ENCODE assay signal across 2 cellular contexts in the genomic region with DNA sequence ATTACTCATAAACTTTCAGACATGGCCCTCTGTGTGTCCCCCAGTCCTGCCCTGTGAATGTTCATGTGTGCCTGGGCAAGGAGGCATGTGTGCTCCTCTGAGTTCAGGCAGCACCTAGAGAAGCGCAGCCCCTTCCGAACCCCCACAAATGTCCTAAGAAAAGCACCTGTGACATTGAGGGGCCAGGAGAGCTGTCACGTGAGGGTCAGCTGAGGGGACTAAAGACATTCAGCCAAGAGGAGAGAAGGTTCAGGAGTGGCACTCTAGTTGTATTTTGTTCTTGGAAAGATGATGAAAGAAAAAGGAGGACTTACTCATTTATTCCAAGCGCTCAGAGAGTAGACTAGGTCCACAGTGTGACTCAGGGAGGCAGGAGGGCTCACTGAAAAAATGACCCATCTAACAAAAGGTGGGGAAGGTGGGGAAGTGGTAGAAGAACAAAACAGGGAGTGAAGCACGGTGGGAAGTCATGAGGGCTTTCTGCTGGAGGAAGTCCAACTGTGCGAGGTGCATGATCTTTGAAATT.
A peak's percentile ranks its signal among the peaks of the same experiment; 100 is the strongest.
TF ChIP-seq lines count a peak whose summit lies in the region.

No MANE protein-coding gene starts in this region.

TF ChIP-seq in GM23338, 12 proteins besides CTCF, POLR2A, EP300 and RAD21:
- no peak for TF ChIP-seq JUNB (IDR thresholded peaks at IDR 0.05; ENCODE audit: unreplicated experiment)
- no peak for TF ChIP-seq POLR2AphosphoS5 (IDR thresholded peaks at IDR 0.05; ENCODE audit: low read depth)
- TF ChIP-seq EZH2phosphoT487 (IDR thresholded peaks at IDR 0.05; ENCODE audit: unreplicated experiment) = no peak
TF ChIP-seq in GM23338: peak in this region for 0.

TF ChIP-seq in K562, 482 proteins besides CTCF, POLR2A, EP300 and RAD21:
- TF ChIP-seq CEBPG (CRISPR knock-in tag; IDR thresholded peaks at IDR 0.05) = peak; percentile 46; the same call in 1 of the 2 replicates
- peak in 1 of 2 experiments; percentile 63; a peak in 2 of 4 replicates for TF ChIP-seq CEBPG (tag; conservative IDR thresholded peaks at IDR 0.05 in 1 of 2, IDR thresholded peaks at IDR 0.05 in 1 of 2)
- TF ChIP-seq JUND (IDR thresholded peaks at IDR 0.05; ENCODE audit: borderline replicate concordance, low read depth, low read length) = 0 out of 2 replicates have a peak, but pooled peaks have one; percentile 13
- TF ChIP-seq JUND (tag; IDR thresholded peaks at IDR 0.05; ENCODE audit: borderline replicate concordance, low read depth, low read length) = no peak
- TF ChIP-seq, protein P1, sequence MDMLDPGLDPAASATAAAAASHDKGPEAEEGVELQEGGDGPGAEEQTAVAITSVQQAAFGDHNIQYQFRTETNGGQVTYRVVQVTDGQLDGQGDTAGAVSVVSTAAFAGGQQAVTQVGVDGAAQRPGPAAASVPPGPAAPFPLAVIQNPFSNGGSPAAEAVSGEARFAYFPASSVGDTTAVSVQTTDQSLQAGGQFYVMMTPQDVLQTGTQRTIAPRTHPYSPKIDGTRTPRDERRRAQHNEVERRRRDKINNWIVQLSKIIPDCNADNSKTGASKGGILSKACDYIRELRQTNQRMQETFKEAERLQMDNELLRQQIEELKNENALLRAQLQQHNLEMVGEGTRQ (CRISPR knock-in tag; IDR thresholded peaks at IDR 0.05) = peak; percentile 55
- TF ChIP-seq, protein P2, sequence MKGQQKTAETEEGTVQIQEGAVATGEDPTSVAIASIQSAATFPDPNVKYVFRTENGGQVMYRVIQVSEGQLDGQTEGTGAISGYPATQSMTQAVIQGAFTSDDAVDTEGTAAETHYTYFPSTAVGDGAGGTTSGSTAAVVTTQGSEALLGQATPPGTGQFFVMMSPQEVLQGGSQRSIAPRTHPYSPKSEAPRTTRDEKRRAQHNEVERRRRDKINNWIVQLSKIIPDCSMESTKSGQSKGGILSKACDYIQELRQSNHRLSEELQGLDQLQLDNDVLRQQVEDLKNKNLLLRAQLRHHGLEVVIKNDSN (CRISPR knock-in tag; IDR thresholded peaks at IDR 0.05) = peak; percentile 48; the same call in 1 of the 2 replicates
- TF ChIP-seq, protein P3, sequence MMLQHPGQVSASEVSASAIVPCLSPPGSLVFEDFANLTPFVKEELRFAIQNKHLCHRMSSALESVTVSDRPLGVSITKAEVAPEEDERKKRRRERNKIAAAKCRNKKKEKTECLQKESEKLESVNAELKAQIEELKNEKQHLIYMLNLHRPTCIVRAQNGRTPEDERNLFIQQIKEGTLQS (IDR thresholded peaks at IDR 0.05) = peak; percentile 66
- TF ChIP-seq, protein P3 (CRISPR knock-in tag; conservative IDR thresholded peaks at IDR 0.05) = no peak
- TF ChIP-seq MYC (IDR thresholded peaks at IDR 0.05; ENCODE audit: low read depth, low read length) = peak; percentile 32; the same call in 1 of the 2 replicates
- no peak for TF ChIP-seq MYC (CRISPR knock-in tag; IDR thresholded peaks at IDR 0.05; ENCODE audit: borderline replicate concordance, low read depth)
- no peak for TF ChIP-seq ZNF324 (CRISPR knock-in tag; IDR thresholded peaks at IDR 0.05)
- peak; percentile 61 for TF ChIP-seq RAD51 (IDR thresholded peaks at IDR 0.05; ENCODE audit: borderline replicate concordance, low read depth)
- TF ChIP-seq, protein P4, sequence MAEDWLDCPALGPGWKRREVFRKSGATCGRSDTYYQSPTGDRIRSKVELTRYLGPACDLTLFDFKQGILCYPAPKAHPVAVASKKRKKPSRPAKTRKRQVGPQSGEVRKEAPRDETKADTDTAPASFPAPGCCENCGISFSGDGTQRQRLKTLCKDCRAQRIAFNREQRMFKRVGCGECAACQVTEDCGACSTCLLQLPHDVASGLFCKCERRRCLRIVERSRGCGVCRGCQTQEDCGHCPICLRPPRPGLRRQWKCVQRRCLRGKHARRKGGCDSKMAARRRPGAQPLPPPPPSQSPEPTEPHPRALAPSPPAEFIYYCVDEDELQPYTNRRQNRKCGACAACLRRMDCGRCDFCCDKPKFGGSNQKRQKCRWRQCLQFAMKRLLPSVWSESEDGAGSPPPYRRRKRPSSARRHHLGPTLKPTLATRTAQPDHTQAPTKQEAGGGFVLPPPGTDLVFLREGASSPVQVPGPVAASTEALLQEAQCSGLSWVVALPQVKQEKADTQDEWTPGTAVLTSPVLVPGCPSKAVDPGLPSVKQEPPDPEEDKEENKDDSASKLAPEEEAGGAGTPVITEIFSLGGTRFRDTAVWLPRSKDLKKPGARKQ (CRISPR knock-in tag; IDR thresholded peaks at IDR 0.05) = no peak
- no peak for TF ChIP-seq IFI16 (CRISPR knock-in tag; IDR thresholded peaks at IDR 0.05)
- no peak for TF ChIP-seq ZNF75A (CRISPR knock-in tag; IDR thresholded peaks at IDR 0.05)
- no peak for TF ChIP-seq BACH1 (tag; IDR thresholded peaks at IDR 0.05)
TF ChIP-seq in K562: peak in this region for 7.
